In genomic region chr7:43721193-43721806, GRCh38 we compare ENCODE assay signal across 8 cellular contexts. TPM values are rescaled to one million over a fixed set of nuclear protein-coding genes. Genes with fewer than 3 reads are reported as not detected.
DNase-seq lines count a peak whose midpoint lies in the region; ATAC-seq and TF ChIP-seq lines count a peak whose summit lies in the region.

No MANE protein-coding gene starts in this region.

- TF ChIP-seq CTCF in fibroblast of mammary gland (conservative IDR thresholded peaks at IDR 0.05; ENCODE audit: control insufficient read depth, insufficient read depth, low read depth, low read length), result peak; percentile 61

- no peak overlapping the region for H3K4me3 ChIP-seq in fibroblast of mammary gland (ENCODE audit: control insufficient read depth, low read depth, low read length)

- no peak overlapping the region for H3K4me3 Mint-ChIP-seq in activated T-cell treated with anti-CD3 and anti-CD28 coated beads, Interleukin-2, amount 50 U/mL, for 24 hours
- H3K4me3 Mint-ChIP-seq in stimulated activated memory B cell treated with anti-CD40 and anti-IgM and Interleukin-4, amounts not matched to agents 10 μg/mL and 1 μg/mL and 100 μg/mL, for 72 hours, result no peak overlapping the region

- no peaks in the 10 kb centered on the region for H3K27me3 Mint-ChIP-seq in activated T-cell treated with anti-CD3 and anti-CD28 coated beads, Interleukin-2, amount 50 U/mL, for 24 hours
- no peaks in the 10 kb centered on the region for H3K27me3 Mint-ChIP-seq in stimulated activated memory B cell treated with anti-CD40 and anti-IgM and Interleukin-4, amounts not matched to agents 10 μg/mL and 1 μg/mL and 100 μg/mL, for 72 hours

- TF ChIP-seq RAD21 in Ishikawa (IDR thresholded peaks at IDR 0.05; ENCODE audit: low read depth), result peak; percentile 58

- no peak for ATAC-seq in stimulated activated memory B cell treated with anti-CD40 and anti-IgM and Interleukin-4, amounts not matched to agents 10 μg/mL and 1 μg/mL and 100 μg/mL, for 72 hours

- H3K9me3 Mint-ChIP-seq in activated T-cell treated with anti-CD3 and anti-CD28 coated beads, Interleukin-2, amount 50 U/mL, for 24 hours, result no peaks in the 10 kb centered on the region
- no peaks in the 10 kb centered on the region for H3K9me3 Mint-ChIP-seq in stimulated activated memory B cell treated with anti-CD40 and anti-IgM and Interleukin-4, amounts not matched to agents 10 μg/mL and 1 μg/mL and 100 μg/mL, for 72 hours

- peaks cover 59% of the 10 kb centered on the region for H3K4me1 Mint-ChIP-seq in activated T-cell treated with anti-CD3 and anti-CD28 coated beads, Interleukin-2, amount 50 U/mL, for 24 hours (ENCODE audit: low read depth)
- H3K4me1 Mint-ChIP-seq in stimulated activated memory B cell treated with anti-CD40 and anti-IgM and Interleukin-4, amounts not matched to agents 10 μg/mL and 1 μg/mL and 100 μg/mL, for 72 hours, result peaks cover 56% of the 10 kb centered on the region

- DNase-seq in D341Med (ENCODE audit: low spot score), result peak; percentile 33
- DNase-seq in SK-N-DZ (ENCODE audit: low spot score), result peak; percentile 34
- peak; percentile 75 for DNase-seq in fibroblast of mammary gland (ENCODE audit: low read depth)
- DNase-seq in renal cortical epithelial cell (ENCODE audit: low read depth), result peak; percentile 55
- no peak for DNase-seq in activated T-cell treated with anti-CD3 and anti-CD28 coated beads, Interleukin-2, amount 50 U/mL, for 24 hours
- DNase-seq in GM19240 (ENCODE audit: insufficient read length, low spot score), result no peak

- H3K36me3 Mint-ChIP-seq in activated T-cell treated with anti-CD3 and anti-CD28 coated beads, Interleukin-2, amount 50 U/mL, for 24 hours (ENCODE audit: low read depth), result peaks cover 54% of the 10 kb centered on the region
- peaks cover 22% of the 10 kb centered on the region for H3K36me3 Mint-ChIP-seq in stimulated activated memory B cell treated with anti-CD40 and anti-IgM and Interleukin-4, amounts not matched to agents 10 μg/mL and 1 μg/mL and 100 μg/mL, for 72 hours

- TF ChIP-seq EP300 in Ishikawa (IDR thresholded peaks at IDR 0.05; ENCODE audit: borderline replicate concordance), result no peak

- no peak overlapping the region for H3K27ac Mint-ChIP-seq in activated T-cell treated with anti-CD3 and anti-CD28 coated beads, Interleukin-2, amount 50 U/mL, for 24 hours
- H3K27ac Mint-ChIP-seq in stimulated activated memory B cell treated with anti-CD40 and anti-IgM and Interleukin-4, amounts not matched to agents 10 μg/mL and 1 μg/mL and 100 μg/mL, for 72 hours, result no peak overlapping the region

TF ChIP-seq in Ishikawa, 13 proteins besides CTCF, POLR2A, EP300 and RAD21:
- TF ChIP-seq TEAD4 (IDR thresholded peaks at IDR 0.05) (no peak), CEBPB (IDR thresholded peaks at IDR 0.05) (no peak), TAF1 (IDR thresholded peaks at IDR 0.05; ENCODE audit: low read depth) (no peak), YY1 (IDR thresholded peaks at IDR 0.05; ENCODE audit: low read depth) (no peak), REST (IDR thresholded peaks at IDR 0.05; ENCODE audit: low read depth) (no peak), EGR1 (IDR thresholded peaks at IDR 0.05) (no peak)
TF ChIP-seq in Ishikawa: peak in this region for 0.

RNA-seq across cellular contexts. Expression of gene COA1, which starts 8.0 kb away (rescaled TPM):
- 170 and 179 TPM in 2 replicates for polyA plus RNA-seq in SK-N-DZ (2014; cell fraction: cytosol; rRNA removed)
- 141 and 152 TPM in 2 replicates for polyA plus RNA-seq in SK-N-DZ (2014; cell fraction: nucleus; rRNA removed)
- total RNA-seq in renal cortical epithelial cell, result 43.7 and 56.1 TPM in 2 replicates

RNA-seq across cellular contexts. Expression of gene BLVRA, which starts 37.2 kb away (rescaled TPM):
- 49.3 and 52.1 TPM in 2 replicates for polyA plus RNA-seq in SK-N-DZ (2014; cell fraction: cytosol; rRNA removed)
- 27.8 and 41.1 TPM in 2 replicates for polyA plus RNA-seq in SK-N-DZ (2014; cell fraction: nucleus; rRNA removed)
- 44.8 and 47.3 TPM in 2 replicates for total RNA-seq in renal cortical epithelial cell

Comparison
In these comparisons a context has a peak if more than half of its experiments do, and no peak if none do; other contexts are left out.
1. DNase-seq: peak in D341Med (single experiment), SK-N-DZ (single experiment), fibroblast of mammary gland (single experiment) and renal cortical epithelial cell (single experiment); none in activated T-cell treated with anti-CD3 and anti-CD28 coated beads, Interleukin-2, amount 50 U/mL, for 24 hours (single experiment) and GM19240 (single experiment).